9 cellular contexts compared by ENCODE assay signal in the genomic region with DNA sequence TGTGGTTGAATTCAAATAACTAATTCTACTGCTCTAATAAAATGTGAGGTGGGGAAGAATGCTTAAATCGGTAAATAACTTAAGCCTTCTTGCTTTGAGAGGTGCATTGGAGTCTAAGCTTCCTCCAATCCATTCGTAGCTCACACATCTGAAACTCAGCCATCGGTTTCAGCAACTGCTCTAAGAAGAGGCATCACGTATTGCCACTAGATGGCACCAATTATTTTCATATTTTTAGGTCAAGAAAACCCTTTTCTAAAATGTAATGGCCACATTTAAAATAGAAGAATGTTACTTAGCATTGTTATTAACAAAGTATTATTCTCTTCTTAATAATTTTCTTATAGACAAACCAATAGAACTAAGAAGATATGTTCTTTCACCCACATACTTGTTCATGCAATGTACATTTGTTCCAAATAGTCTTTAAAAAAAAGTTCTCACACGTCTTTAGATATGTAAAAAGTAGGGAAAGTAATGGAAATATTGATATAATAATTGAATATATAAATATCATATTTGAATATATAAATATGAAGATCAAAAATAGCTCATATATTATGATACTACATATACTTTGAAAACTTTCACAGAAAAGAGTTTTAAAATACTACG.
DNase-seq lines count a peak whose midpoint lies in the region; ATAC-seq and TF ChIP-seq lines count a peak whose summit lies in the region.
"Had no signal": no experiment of that assay in that cellular context is flagged by ENCODE, and none has a peak within 500 bp of the region (broad histone marks: within the 10 kb centered on the region; RNA-seq: fewer than 3 reads in every experiment).

No MANE protein-coding gene starts in this region.

- H3K36me3 ChIP-seq in GM06990 (ENCODE audit: control insufficient read depth, insufficient read depth, low read length) (no peaks in the 10 kb centered on the region), OCI-LY1 (ENCODE audit: insufficient read depth, low read length) (no peaks in the 10 kb centered on the region), spleen (no peaks in the 10 kb centered on the region), ovary (no peaks in the 10 kb centered on the region)
- H3K36me3 ChIP-seq: SJSA1 had no signal

- no peak overlapping the region for H2AFZ ChIP-seq in OCI-LY1 (ENCODE audit: low read length)

- ATAC-seq in esophagus mucosa: no peak

- H3K27me3 ChIP-seq in GM06990 (replicated peaks; ENCODE audit: control insufficient read depth, insufficient read depth, low read length): no peaks in the 10 kb centered on the region
- no peaks in the 10 kb centered on the region for H3K27me3 ChIP-seq in OCI-LY1 (ENCODE audit: insufficient read depth, low read length)
- H3K27me3 ChIP-seq in spleen (replicated peaks in 1 of 7): no peaks in the 10 kb centered on the region
- no peaks in the 10 kb centered on the region for H3K27me3 ChIP-seq in ovary
- H3K27me3 ChIP-seq: SJSA1 had no signal

- H3K4me2 ChIP-seq in OCI-LY1 (ENCODE audit: low read length): no peak overlapping the region

- TF ChIP-seq EP300 in ovary (IDR thresholded peaks at IDR 0.05): no peak

- no peaks in the 10 kb centered on the region for H3K79me2 ChIP-seq in OCI-LY1 (ENCODE audit: insufficient read depth, low read length)

- TF ChIP-seq CTCF in GM06990 (IDR thresholded peaks at IDR 0.05; ENCODE audit: insufficient read depth, low read length, poor library complexity, severe bottlenecking): peak; percentile 63
- TF ChIP-seq CTCF in OCI-LY1 (IDR thresholded peaks at IDR 0.05; ENCODE audit: low read length): peak; percentile 67
- TF ChIP-seq CTCF in spleen (IDR thresholded peaks at IDR 0.05 in 8 of 11, conservative IDR thresholded peaks at IDR 0.05 in 3 of 11): peak in 8 of 11 experiments; percentile 20 to 53 (median 39)
- no peak for TF ChIP-seq CTCF in ovary (IDR thresholded peaks at IDR 0.05)

- H3K9ac ChIP-seq in OCI-LY1 (ENCODE audit: low read length): no peak overlapping the region

- H3F3A ChIP-seq in OCI-LY1 (ENCODE audit: insufficient read depth, low read length): no peaks in the 10 kb centered on the region

- H3K4me3 ChIP-seq in GM06990 (replicated peaks; ENCODE audit: low read depth, low read length): no peak overlapping the region
- H3K4me3 ChIP-seq in Jurkat, Clone E6-1 (ENCODE audit: low read length): no peak overlapping the region
- no peak overlapping the region for H3K4me3 ChIP-seq in OCI-LY1 (ENCODE audit: low read depth, low read length, poor library complexity, severe bottlenecking)
- no peak overlapping the region for H3K4me3 ChIP-seq in spleen
- H3K4me3 ChIP-seq in ovary: no peak overlapping the region
- H3K4me3 ChIP-seq: SJSA1 had no signal

- H3K9me3 ChIP-seq in OCI-LY1 (ENCODE audit: low read length) (no peaks in the 10 kb centered on the region), spleen (no peaks in the 10 kb centered on the region), ovary (no peaks in the 10 kb centered on the region)
- H3K9me3 ChIP-seq: SJSA1 had no signal

- H4K20me1 ChIP-seq in OCI-LY1 (ENCODE audit: insufficient read depth, low read length): no peaks in the 10 kb centered on the region

- H3K4me1 ChIP-seq in OCI-LY1 (ENCODE audit: insufficient read depth, low read length, severe bottlenecking): no peaks in the 10 kb centered on the region
- H3K4me1 ChIP-seq in spleen: no peaks in the 10 kb centered on the region
- H3K4me1 ChIP-seq in ovary (ENCODE audit: insufficient read depth): no peaks in the 10 kb centered on the region
- H3K4me1 ChIP-seq: SJSA1 had no signal

- H3K27ac ChIP-seq in OCI-LY1 (ENCODE audit: low read depth, low read length, poor library complexity, severe bottlenecking) (no peak overlapping the region), spleen (no peak overlapping the region), ovary (no peak overlapping the region)
- H3K27ac ChIP-seq: SJSA1 had no signal

- H3K9me2 ChIP-seq in OCI-LY1 (ENCODE audit: low read depth, low read length): no peaks in the 10 kb centered on the region

- 21 to 32% (median 30%) methylated on average over 6 of the region's 6 CpGs for WGBS in spleen, 5 donors
- 28 to 35% (median 33%) methylated on average over 6 of the region's 6 CpGs for WGBS in ovary, 3 donors

- DNase-seq in GM06990 (ENCODE audit: extremely low read depth, insufficient read length) (no peak), erythroblast (lab: John Stamatoyannopoulos, UW) (peak; percentile 31 to 50), spleen (no peak), HuH-7.5 (ENCODE audit: low spot score) (no peak), ovary (no peak)
- peak; percentile 11 for DNase-seq in Jurkat, Clone E6-1 (ENCODE audit: low read depth, low spot score)

- intact Hi-C loops in spleen (cut with DNase I; ENCODE audit: low total_unique reads) (no loop called here), ovary (cut with DNase I) (no loop called here)

- TF ChIP-seq POLR2A in erythroblast (IDR thresholded peaks at IDR 0.05; ENCODE audit: low read length): no peak
- no peak for TF ChIP-seq POLR2A in spleen (IDR thresholded peaks at IDR 0.05)
- TF ChIP-seq POLR2A in ovary (IDR thresholded peaks at IDR 0.05): no peak

Comparison
In these comparisons a context has a peak if more than half of its experiments do, and no peak if none do; other contexts are left out.
1. DNase-seq: peak in Jurkat, Clone E6-1 (single experiment) and erythroblast (2 of 2); none in GM06990 (single experiment), spleen (single experiment), HuH-7.5 (single experiment) and ovary (0 of 5).
2. CTCF ChIP-seq: peak in GM06990 (single experiment), OCI-LY1 (single experiment) and spleen (8 of 11); none in ovary (0 of 3).